In the genomic region with DNA sequence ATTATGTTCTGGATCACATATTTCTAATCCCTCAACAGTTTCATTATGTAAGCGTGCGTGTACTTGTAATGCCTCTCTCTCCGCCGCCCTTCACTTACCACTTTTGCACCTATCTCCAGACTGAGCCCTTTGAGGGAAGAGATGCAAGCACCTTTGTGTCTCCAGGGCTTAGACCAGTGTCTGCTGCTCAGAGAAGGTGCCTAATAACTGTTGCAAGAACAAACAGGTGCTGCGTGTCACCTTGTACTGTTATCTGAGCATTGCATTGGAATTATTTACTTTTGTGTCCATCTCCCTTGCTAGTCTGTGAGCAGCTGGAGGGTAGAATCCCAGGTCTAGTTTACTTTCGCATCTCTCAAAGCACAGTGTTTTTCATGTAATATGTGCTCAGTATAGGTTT, we compare ENCODE assay signal across 20 cellular contexts.
"Had no signal": no experiment of that assay in that cellular context is flagged by ENCODE, and none has a peak within 500 bp of the region (broad histone marks: within the 10 kb centered on the region; RNA-seq: fewer than 3 reads in every experiment).

No MANE protein-coding gene starts in this region.

- DNase-seq: activated B cell treated with CpG ODN at 0.5 μM for 24 hours; activated CD4-positive, alpha-beta memory T cell treated with anti-CD3 and anti-CD28 coated beads, Interleukin-2, amount 10 ng/mL, durations not matched to agents 7 days and 5 days; activated CD4-positive, alpha-beta T cell treated with anti-CD3 and anti-CD28 coated beads for 48 hours; activated CD8-positive, alpha-beta memory T cell treated with anti-CD3 and anti-CD28 coated beads, Interleukin-2, amount 10 ng/mL, durations not matched to agents 7 days and 5 days; activated naive CD4-positive, alpha-beta T cell treated with anti-CD3 and anti-CD28 coated beads for 36 hours; activated T-cell treated with anti-CD3 and anti-CD28 coated beads, Interleukin-2, amount 50 U/mL, for 1 hour; effector memory CD8-positive, alpha-beta T cell; foreskin keratinocyte; kidney; left lung; mammary epithelial cell; ovary; psoas muscle; stimulated activated naive B cell treated with anti-CD40 and anti-IgM and Interleukin-4, amounts not matched to agents 10 μg/mL and 1 μg/mL and 100 μg/mL, for 72 hours; thyroid gland had no signal

- H3K4me3 ChIP-seq: ascending aorta, left lung, neural progenitor cell, ovary, psoas muscle, thyroid gland had no signal

- H3K4me1 Mint-ChIP-seq: activated B cell treated with CpG ODN at 0.5 μM for 24 hours; activated CD4-positive, alpha-beta memory T cell treated with anti-CD3 and anti-CD28 coated beads, Interleukin-2, amount 10 ng/mL, durations not matched to agents 7 days and 5 days; activated CD8-positive, alpha-beta memory T cell treated with anti-CD3 and anti-CD28 coated beads, Interleukin-2, amount 10 ng/mL, durations not matched to agents 7 days and 5 days; neural progenitor cell; stimulated activated naive B cell treated with anti-CD40 and anti-IgM and Interleukin-4, amounts not matched to agents 10 μg/mL and 1 μg/mL and 100 μg/mL, for 72 hours had no signal

- H3K9me3 ChIP-seq: ascending aorta, left lung, ovary, psoas muscle, thyroid gland had no signal

- H3K36me3 ChIP-seq: ascending aorta, left lung, neural progenitor cell, ovary, thyroid gland had no signal

- H3K27me3 Mint-ChIP-seq: activated B cell treated with CpG ODN at 0.5 μM for 24 hours; stimulated activated naive B cell treated with anti-CD40 and anti-IgM and Interleukin-4, amounts not matched to agents 10 μg/mL and 1 μg/mL and 100 μg/mL, for 72 hours had no signal

- H3K36me3 Mint-ChIP-seq: activated CD8-positive, alpha-beta memory T cell treated with anti-CD3 and anti-CD28 coated beads, Interleukin-2, amount 10 ng/mL, durations not matched to agents 7 days and 5 days; neural progenitor cell had no signal

- H3K4me3 Mint-ChIP-seq: activated B cell treated with CpG ODN at 0.5 μM for 24 hours; activated CD4-positive, alpha-beta memory T cell treated with anti-CD3 and anti-CD28 coated beads, Interleukin-2, amount 10 ng/mL, durations not matched to agents 7 days and 5 days; activated CD8-positive, alpha-beta memory T cell treated with anti-CD3 and anti-CD28 coated beads, Interleukin-2, amount 10 ng/mL, durations not matched to agents 7 days and 5 days; activated naive CD4-positive, alpha-beta T cell treated with anti-CD3 and anti-CD28 coated beads for 36 hours; effector memory CD8-positive, alpha-beta T cell; neural progenitor cell; stimulated activated naive B cell treated with anti-CD40 and anti-IgM and Interleukin-4, amounts not matched to agents 10 μg/mL and 1 μg/mL and 100 μg/mL, for 72 hours; T-helper 2 cell treated with Interferon-gamma antibody and Interleukin-4, amounts not matched to agents 5 μg/mL and 100 μg/mL, for 36 hours had no signal

- H3K27me3 ChIP-seq: ascending aorta, neural progenitor cell, ovary, thyroid gland had no signal

- H3K9me3 Mint-ChIP-seq: activated B cell treated with CpG ODN at 0.5 μM for 24 hours; activated CD4-positive, alpha-beta memory T cell treated with anti-CD3 and anti-CD28 coated beads, Interleukin-2, amount 10 ng/mL, durations not matched to agents 7 days and 5 days; activated naive CD4-positive, alpha-beta T cell treated with anti-CD3 and anti-CD28 coated beads for 36 hours; activated T-helper 2 cell treated with anti-CD3 and anti-CD28 coated beads, Interferon-gamma antibody, Interleukin-2, Interleukin-4, amounts not matched to agents 10 μg/mL and 5 μg/mL and 100 μg/mL, durations not matched to agents 14 hours and 24 hours and 36 hours; effector memory CD8-positive, alpha-beta T cell; neural progenitor cell; stimulated activated naive B cell treated with anti-CD40 and anti-IgM and Interleukin-4, amounts not matched to agents 10 μg/mL and 1 μg/mL and 100 μg/mL, for 72 hours; T-helper 2 cell treated with Interferon-gamma antibody and Interleukin-4, amounts not matched to agents 5 μg/mL and 100 μg/mL, for 36 hours had no signal

- H3K27ac Mint-ChIP-seq: activated B cell treated with CpG ODN at 0.5 μM for 24 hours; activated CD4-positive, alpha-beta memory T cell treated with anti-CD3 and anti-CD28 coated beads, Interleukin-2, amount 10 ng/mL, durations not matched to agents 7 days and 5 days; activated CD8-positive, alpha-beta memory T cell treated with anti-CD3 and anti-CD28 coated beads, Interleukin-2, amount 10 ng/mL, durations not matched to agents 7 days and 5 days; activated naive CD4-positive, alpha-beta T cell treated with anti-CD3 and anti-CD28 coated beads for 36 hours; activated T-helper 2 cell treated with anti-CD3 and anti-CD28 coated beads, Interferon-gamma antibody, Interleukin-2, Interleukin-4, amounts not matched to agents 10 μg/mL and 5 μg/mL and 100 μg/mL, durations not matched to agents 14 hours and 24 hours and 36 hours; effector memory CD8-positive, alpha-beta T cell; neural progenitor cell; stimulated activated naive B cell treated with anti-CD40 and anti-IgM and Interleukin-4, amounts not matched to agents 10 μg/mL and 1 μg/mL and 100 μg/mL, for 72 hours; T-helper 2 cell treated with Interferon-gamma antibody and Interleukin-4, amounts not matched to agents 5 μg/mL and 100 μg/mL, for 36 hours had no signal

- H3K27ac ChIP-seq: epithelial cell of prostate, foreskin keratinocyte, left lung, neural progenitor cell, ovary, thyroid gland had no signal

- H3K4me1 ChIP-seq: ascending aorta, foreskin keratinocyte, neural progenitor cell, psoas muscle had no signal
